ENCODE assay signal across 21 cellular contexts in genomic region chr10:64555609-64556008, GRCh38.
"Had no signal": no experiment of that assay in that cellular context is flagged by ENCODE, and none has a peak within 500 bp of the region (broad histone marks: within the 10 kb centered on the region; RNA-seq: fewer than 3 reads in every experiment).

No MANE protein-coding gene starts in this region.

- H3K36me3 ChIP-seq: colonic mucosa, esophagus muscularis mucosa, esophagus squamous epithelium, gastrocnemius medialis, gastroesophageal sphincter, heart left ventricle, heart right ventricle had no signal

- H3K9me3 ChIP-seq: colonic mucosa, esophagus muscularis mucosa, esophagus squamous epithelium, gastrocnemius medialis, gastroesophageal sphincter, heart left ventricle, heart right ventricle had no signal

- H3K4me3 ChIP-seq: colonic mucosa, coronary artery, dorsolateral prefrontal cortex, esophagus muscularis mucosa, esophagus squamous epithelium, gastrocnemius medialis, gastroesophageal sphincter, heart left ventricle, heart right ventricle had no signal

- H3K4me1 ChIP-seq: colonic mucosa, esophagus muscularis mucosa, esophagus squamous epithelium, foreskin keratinocyte, gastrocnemius medialis, gastroesophageal sphincter, heart left ventricle, heart right ventricle had no signal

- DNase-seq: colonic mucosa; cortex of kidney; dermis blood vessel endothelial cell; dorsolateral prefrontal cortex; effector CD4-positive, alpha-beta T cell; effector CD8-positive, alpha-beta T cell; effector memory CD4-positive, alpha-beta T cell; effector memory CD8-positive, alpha-beta T cell; endodermal cell; erythroblast; esophagus squamous epithelium; foreskin fibroblast; foreskin keratinocyte; foreskin melanocyte; gastrocnemius medialis; glutamatergic neuron; heart left ventricle; heart right ventricle had no signal

- H3K27me3 ChIP-seq: colonic mucosa, dorsolateral prefrontal cortex, esophagus muscularis mucosa, esophagus squamous epithelium, foreskin keratinocyte, gastrocnemius medialis, gastroesophageal sphincter, heart left ventricle, heart right ventricle had no signal
